Comparison of ENCODE assay signal across 1 cellular context in the genomic region with DNA sequence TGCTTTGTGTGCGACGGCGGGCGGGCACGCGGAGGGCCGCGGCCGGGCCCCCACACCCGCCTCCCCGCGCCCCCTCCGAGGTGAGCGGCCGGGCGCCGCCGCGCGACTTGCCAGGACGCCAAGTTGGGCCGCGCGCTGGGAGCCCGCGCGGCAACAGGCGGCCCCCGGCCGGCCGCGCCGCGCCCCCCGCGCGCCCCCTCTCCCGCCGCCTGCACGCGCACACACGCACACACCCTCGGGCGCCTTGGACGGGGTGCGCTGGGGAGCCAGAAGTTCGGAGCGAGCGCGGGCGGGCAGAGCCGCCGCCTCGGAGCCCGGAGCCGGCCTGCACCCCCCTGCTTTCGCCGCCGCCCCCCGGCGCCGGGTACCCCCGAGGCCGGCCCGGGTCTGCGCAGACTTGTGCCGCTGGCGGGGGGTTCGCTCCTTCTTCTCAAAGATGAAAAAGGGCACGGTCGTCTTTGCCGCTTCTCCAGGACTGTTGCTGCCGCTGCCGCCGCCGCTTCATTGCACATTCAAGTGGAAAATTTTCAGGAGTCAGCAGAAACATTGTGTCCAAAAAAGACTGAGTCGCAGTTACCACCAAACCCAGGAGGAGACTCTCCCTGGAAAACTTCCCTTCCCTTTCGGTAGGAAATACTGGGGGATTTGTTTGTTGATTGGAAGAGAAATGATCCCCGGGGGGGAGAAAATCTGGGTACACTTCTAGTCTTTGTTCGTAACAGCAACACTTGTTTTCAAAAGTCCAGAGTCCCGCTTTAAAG.
TF ChIP-seq lines count a peak whose summit lies in the region.

No MANE protein-coding gene starts in this region.

TF ChIP-seq in HCT116, 20 proteins besides CTCF, POLR2A, EP300 and RAD21 (continued from another document):
- TF ChIP-seq, protein P1, sequence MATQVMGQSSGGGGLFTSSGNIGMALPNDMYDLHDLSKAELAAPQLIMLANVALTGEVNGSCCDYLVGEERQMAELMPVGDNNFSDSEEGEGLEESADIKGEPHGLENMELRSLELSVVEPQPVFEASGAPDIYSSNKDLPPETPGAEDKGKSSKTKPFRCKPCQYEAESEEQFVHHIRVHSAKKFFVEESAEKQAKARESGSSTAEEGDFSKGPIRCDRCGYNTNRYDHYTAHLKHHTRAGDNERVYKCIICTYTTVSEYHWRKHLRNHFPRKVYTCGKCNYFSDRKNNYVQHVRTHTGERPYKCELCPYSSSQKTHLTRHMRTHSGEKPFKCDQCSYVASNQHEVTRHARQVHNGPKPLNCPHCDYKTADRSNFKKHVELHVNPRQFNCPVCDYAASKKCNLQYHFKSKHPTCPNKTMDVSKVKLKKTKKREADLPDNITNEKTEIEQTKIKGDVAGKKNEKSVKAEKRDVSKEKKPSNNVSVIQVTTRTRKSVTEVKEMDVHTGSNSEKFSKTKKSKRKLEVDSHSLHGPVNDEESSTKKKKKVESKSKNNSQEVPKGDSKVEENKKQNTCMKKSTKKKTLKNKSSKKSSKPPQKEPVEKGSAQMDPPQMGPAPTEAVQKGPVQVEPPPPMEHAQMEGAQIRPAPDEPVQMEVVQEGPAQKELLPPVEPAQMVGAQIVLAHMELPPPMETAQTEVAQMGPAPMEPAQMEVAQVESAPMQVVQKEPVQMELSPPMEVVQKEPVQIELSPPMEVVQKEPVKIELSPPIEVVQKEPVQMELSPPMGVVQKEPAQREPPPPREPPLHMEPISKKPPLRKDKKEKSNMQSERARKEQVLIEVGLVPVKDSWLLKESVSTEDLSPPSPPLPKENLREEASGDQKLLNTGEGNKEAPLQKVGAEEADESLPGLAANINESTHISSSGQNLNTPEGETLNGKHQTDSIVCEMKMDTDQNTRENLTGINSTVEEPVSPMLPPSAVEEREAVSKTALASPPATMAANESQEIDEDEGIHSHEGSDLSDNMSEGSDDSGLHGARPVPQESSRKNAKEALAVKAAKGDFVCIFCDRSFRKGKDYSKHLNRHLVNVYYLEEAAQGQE (IDR thresholded peaks at IDR 0.05; ENCODE audit: low read depth): no peak
- TF ChIP-seq SP1 (IDR thresholded peaks at IDR 0.05; ENCODE audit: low read depth): no peak
